In the genomic region with DNA sequence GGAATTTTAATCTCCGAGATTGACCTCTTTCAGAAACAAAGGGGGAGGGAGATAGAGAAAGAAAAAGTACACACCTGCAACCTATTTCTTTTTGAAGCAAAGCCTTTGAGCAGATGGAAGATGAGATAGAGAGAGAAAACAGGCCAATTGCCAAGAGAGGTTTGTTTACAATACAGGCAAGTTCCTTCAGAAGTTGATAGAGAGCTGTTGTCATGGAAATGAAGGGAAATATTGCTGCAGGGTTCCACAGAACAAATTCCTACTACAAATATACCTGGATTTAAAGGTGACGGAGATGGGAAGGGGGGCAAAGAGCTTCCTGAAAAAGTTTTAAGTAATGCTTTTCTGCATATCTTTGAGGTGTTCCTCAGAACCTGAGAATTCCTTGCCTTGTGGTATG, we compare ENCODE assay signal across 10 cellular contexts.
A peak's percentile ranks its signal among the peaks of the same experiment; 100 is the strongest.
DNase-seq lines count a peak whose midpoint lies in the region; ATAC-seq, FAIRE-seq and TF ChIP-seq lines count a peak whose summit lies in the region.
"Had no signal": no experiment of that assay in that cellular context is flagged by ENCODE, and none has a peak within 500 bp of the region (broad histone marks: within the 10 kb centered on the region; RNA-seq: fewer than 3 reads in every experiment).

No MANE protein-coding gene starts in this region.

- H3K36me3 ChIP-seq in pancreas (no peaks in the 10 kb centered on the region), transverse colon (no peaks in the 10 kb centered on the region)

- FAIRE-seq in pancreas (lab: Jason Lieb, UNC), result no peak

- H3K4me3 ChIP-seq in pancreas (no peak overlapping the region), transverse colon (no peak overlapping the region)

- WGBS in pancreas, 2 donors, result 13 to 27% methylated on average over 2 of the region's 2 CpGs
- WGBS in transverse colon (ENCODE audit: low coverage in 1 of 2), 2 donors, result 29 to 43% methylated on average over 2 of the region's 2 CpGs

- intact Hi-C loops in pancreas (cut with DNase I), result no loop called here
- intact Hi-C loops in transverse colon (cut with DNase I; ENCODE audit: low total_unique reads), result no loop called here

- TF ChIP-seq EP300 in transverse colon (IDR thresholded peaks at IDR 0.05; ENCODE audit: low read depth), result no peak

- TF ChIP-seq POLR2A in transverse colon (IDR thresholded peaks at IDR 0.05), result no peak

- H3K27ac ChIP-seq in pancreas, result no peak overlapping the region
- no peak overlapping the region for H3K27ac ChIP-seq in transverse colon

- H3K9me3 ChIP-seq in pancreas (no peaks in the 10 kb centered on the region), transverse colon (no peaks in the 10 kb centered on the region)

- H3K4me1 ChIP-seq in pancreas (peaks cover 0 to 24% (median 16%) of the 10 kb centered on the region in 3 donors), transverse colon (peaks cover 0 to 12% (median 0%) of the 10 kb centered on the region in 4 donors)

- DNase-seq in HT-29 (ENCODE audit: low spot score), result peak; percentile 94
- DNase-seq in NCI-H2196 treated with DMSO at 0.1 percent for 48 hours (lab: John Stamatoyannopoulos, UW; ENCODE audit: unreplicated experiment), result peak; percentile 8
- DNase-seq in glomerular endothelial cell (ENCODE audit: extremely low read depth, low read depth, low spot score), result peak; percentile 48
- DNase-seq in pancreas, result peak in 2 of 6 donors; percentile 26
- DNase-seq in activated CD4-positive, alpha-beta T cell treated with anti-CD3 and anti-CD28 coated beads for 48 hours, result no peak
- DNase-seq in stimulated activated naive CD4-positive, alpha-beta T cell treated with Interleukin-2 at 50 U/mL for 16 hours (lab: John Stamatoyannopoulos, UW), result no peak
- DNase-seq in transverse colon, result no peak
- DNase-seq: activated T-cell treated with anti-CD3 and anti-CD28 coated beads, Interleukin-2, amount 50 U/mL, for 1 hour; CD8-positive, alpha-beta memory T cell; NCI-H187 treated with DMSO at 0.1 percent for 48 hours had no signal

- H3K27me3 ChIP-seq in pancreas (no peaks in the 10 kb centered on the region), transverse colon (no peaks in the 10 kb centered on the region)

- peak; percentile 88 to 97 (median 92) for ATAC-seq in pancreas

- in situ Hi-C loops in transverse colon (cut with MboI; ENCODE audit: low pct_ligation_motif_present in 1 of 4, low pct_unique_long_range_greater_than_20kb in 1 of 4, low sequenced_read_pairs in 3 of 4), result no loop called here

- no peak for TF ChIP-seq CTCF in pancreas (IDR thresholded peaks at IDR 0.05)
- TF ChIP-seq CTCF in transverse colon (IDR thresholded peaks at IDR 0.05), result no peak

Comparison
In these comparisons a context has a peak if more than half of its experiments do, and no peak if none do; other contexts are left out.
1. DNase-seq: peak in HT-29 (single experiment), NCI-H2196 treated with DMSO at 0.1 percent for 48 hours (single experiment) and glomerular endothelial cell (single experiment); none in activated CD4-positive, alpha-beta T cell treated with anti-CD3 and anti-CD28 coated beads for 48 hours (single experiment), stimulated activated naive CD4-positive, alpha-beta T cell treated with Interleukin-2 at 50 U/mL for 16 hours (single experiment) and transverse colon (single experiment).